In genomic region chr3:17030956-17031652, GRCh38 we compare ENCODE assay signal across 1 cellular context.
TF ChIP-seq lines count a peak whose summit lies in the region.

No MANE protein-coding gene starts in this region.

TF ChIP-seq in HEK293, 187 proteins besides CTCF, POLR2A, EP300 and RAD21 (continued from another document):
- TF ChIP-seq ZNF704 (tag by site-specific recombination; IDR thresholded peaks at IDR 0.05) = no peak
- TF ChIP-seq ZNF114 (tag by site-specific recombination; IDR thresholded peaks at IDR 0.05) = no peak
TF ChIP-seq in HEK293: peak in this region for 7.
